ENCODE assay signal across 12 cellular contexts in the genomic region with DNA sequence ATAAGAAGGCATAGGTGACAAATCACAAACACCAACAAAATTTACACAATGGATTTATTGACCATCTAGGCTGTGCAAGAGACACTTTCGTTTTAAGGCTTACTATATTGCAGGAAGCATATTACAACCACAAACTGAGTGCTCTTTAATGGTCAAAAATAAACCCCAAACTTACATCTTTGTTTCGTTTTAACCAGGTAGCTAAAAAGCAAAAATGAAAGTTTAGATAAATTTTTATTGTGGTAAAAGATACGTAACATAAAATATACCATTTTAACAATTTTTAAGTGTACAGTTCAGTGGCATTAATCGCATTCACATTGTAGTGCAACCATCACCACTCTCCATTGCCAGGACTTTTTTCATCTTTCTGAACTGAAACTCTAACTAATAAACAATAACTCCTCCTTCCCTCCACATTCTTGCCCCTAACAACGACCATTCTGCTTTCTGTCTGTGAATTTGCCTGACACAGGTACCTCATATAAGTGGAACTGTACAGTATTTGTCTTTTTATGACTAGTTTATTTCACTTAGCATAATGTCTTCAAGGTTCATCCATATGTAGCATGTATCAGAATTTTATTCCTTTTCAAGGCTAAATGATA. TPM values are rescaled to one million over a fixed set of nuclear protein-coding genes. Genes with fewer than 3 reads are reported as not detected.
DNase-seq lines count a peak whose midpoint lies in the region; ATAC-seq and TF ChIP-seq lines count a peak whose summit lies in the region.
"Had no signal": no experiment of that assay in that cellular context is flagged by ENCODE, and none has a peak within 500 bp of the region (broad histone marks: within the 10 kb centered on the region; RNA-seq: fewer than 3 reads in every experiment).

No MANE protein-coding gene starts in this region.

- H3K4me3 Mint-ChIP-seq in activated naive CD4-positive, alpha-beta T cell treated with anti-CD3 and anti-CD28 coated beads, Interleukin-2, amount 10 ng/mL, durations not matched to agents 7 days and 5 days: peak overlapping the region; percentile 7
- peak overlapping the region; percentile 12 to 61 (median 34) for H3K4me3 Mint-ChIP-seq in IgD-negative memory B cell
- peak overlapping the region; percentile 38 to 55 for H3K4me3 Mint-ChIP-seq in stimulated activated naive CD8-positive, alpha-beta T cell treated with anti-CD3 and anti-CD28 coated beads, Interleukin-15, amount 100 ng/mL, for 72 hours

- H3K9me3 ChIP-seq in A673 (ENCODE audit: low read depth, low read length, poor library complexity, severe bottlenecking): peaks cover 18% of the 10 kb centered on the region

- H3K9me3 Mint-ChIP-seq in activated naive CD4-positive, alpha-beta T cell treated with anti-CD3 and anti-CD28 coated beads, Interleukin-2, amount 10 ng/mL, durations not matched to agents 7 days and 5 days: peaks cover 8% of the 10 kb centered on the region
- no peaks in the 10 kb centered on the region for H3K9me3 Mint-ChIP-seq in IgD-negative memory B cell
- no peaks in the 10 kb centered on the region for H3K9me3 Mint-ChIP-seq in stimulated activated naive CD8-positive, alpha-beta T cell treated with anti-CD3 and anti-CD28 coated beads, Interleukin-15, amount 100 ng/mL, for 72 hours

- peaks cover 54% of the 10 kb centered on the region for H3K4me1 Mint-ChIP-seq in activated naive CD4-positive, alpha-beta T cell treated with anti-CD3 and anti-CD28 coated beads, Interleukin-2, amount 10 ng/mL, durations not matched to agents 7 days and 5 days
- peaks cover 39 to 62% (median 52%) of the 10 kb centered on the region in 3 donors for H3K4me1 Mint-ChIP-seq in IgD-negative memory B cell
- H3K4me1 Mint-ChIP-seq in stimulated activated naive CD8-positive, alpha-beta T cell treated with anti-CD3 and anti-CD28 coated beads, Interleukin-15, amount 100 ng/mL, for 72 hours: peaks cover 41% of the 10 kb centered on the region

- intact Hi-C loops in A673 (cut with micrococcal nuclease; ENCODE audit: unreplicated experiment): no loop called here

- TF ChIP-seq CTCF in A673 (conservative IDR thresholded peaks at IDR 0.05; ENCODE audit: low read depth, low read length): no peak

- no TSS peak for BruUV-seq in A673 (replicated peaks; lab: Mats Ljungman, UMichigan)

- POLR2A ChIA-PET in A673 (lab: Charles Lee; ENCODE audit: low non-redundant PET): no interaction called here

- peak; percentile 60 for ATAC-seq in HG02610 (IDR thresholded peaks at IDR 0.05; ENCODE audit: unreplicated experiment)
- ATAC-seq in stimulated activated naive CD8-positive, alpha-beta T cell treated with anti-CD3 and anti-CD28 coated beads, Interleukin-15, amount 100 ng/mL, for 72 hours: peak; percentile 84
- ATAC-seq: esophagus mucosa had no signal

- peak overlapping the region; percentile 34 for H3K27ac Mint-ChIP-seq in activated naive CD4-positive, alpha-beta T cell treated with anti-CD3 and anti-CD28 coated beads, Interleukin-2, amount 10 ng/mL, durations not matched to agents 7 days and 5 days
- peak overlapping the region in 2 of 3 donors; percentile 3 to 8 for H3K27ac Mint-ChIP-seq in IgD-negative memory B cell
- H3K27ac Mint-ChIP-seq in stimulated activated naive CD8-positive, alpha-beta T cell treated with anti-CD3 and anti-CD28 coated beads, Interleukin-15, amount 100 ng/mL, for 72 hours: no peak overlapping the region

- H3K36me3 Mint-ChIP-seq in activated naive CD4-positive, alpha-beta T cell treated with anti-CD3 and anti-CD28 coated beads, Interleukin-2, amount 10 ng/mL, durations not matched to agents 7 days and 5 days: peaks cover 1% of the 10 kb centered on the region
- no peaks in the 10 kb centered on the region for H3K36me3 Mint-ChIP-seq in IgD-negative memory B cell

- H3K27ac ChIP-seq in A673 (ENCODE audit: low read depth, low read length, poor library complexity, severe bottlenecking): no peak overlapping the region

- H3K36me3 ChIP-seq in A673 (ENCODE audit: insufficient read depth, low read length, poor library complexity, severe bottlenecking): no peaks in the 10 kb centered on the region

- no peaks in the 10 kb centered on the region for H3K27me3 Mint-ChIP-seq in activated naive CD4-positive, alpha-beta T cell treated with anti-CD3 and anti-CD28 coated beads, Interleukin-2, amount 10 ng/mL, durations not matched to agents 7 days and 5 days
- H3K27me3 Mint-ChIP-seq in IgD-negative memory B cell: no peaks in the 10 kb centered on the region
- H3K27me3 Mint-ChIP-seq in stimulated activated naive CD8-positive, alpha-beta T cell treated with anti-CD3 and anti-CD28 coated beads, Interleukin-15, amount 100 ng/mL, for 72 hours: no peaks in the 10 kb centered on the region

- no peak for DNase-seq in activated naive CD4-positive, alpha-beta T cell treated with anti-CD3 and anti-CD28 coated beads, Interleukin-2, amount 10 ng/mL, durations not matched to agents 7 days and 5 days
- DNase-seq in activated naive CD4-positive, alpha-beta T cell treated with Interleukin-2 at 50 U/mL for 16 hours: no peak
- no peak for DNase-seq in stimulated activated naive CD8-positive, alpha-beta T cell treated with anti-CD3 and anti-CD28 coated beads, Interleukin-15, amount 100 ng/mL, for 72 hours
- DNase-seq in A673 (ENCODE audit: low spot score): no peak
- DNase-seq in SW 1271 (lab: John Stamatoyannopoulos, UW): no peak
- DNase-seq in H4 (ENCODE audit: low spot score): no peak
- DNase-seq: activated gamma-delta T cell treated with Interleukin-2 at 50 U/mL for 16 hours, mesendoderm, NCI-H146 had no signal

- H3K4me1 ChIP-seq in A673 (ENCODE audit: insufficient read depth, low read length, poor library complexity, severe bottlenecking): no peaks in the 10 kb centered on the region

- H3K27me3 ChIP-seq in A673 (replicated peaks; ENCODE audit: insufficient read depth, low read depth, low read length, poor library complexity): no peaks in the 10 kb centered on the region

- CTCF ChIA-PET in activated naive CD4-positive, alpha-beta T cell treated with anti-CD3 and anti-CD28 coated beads, Interleukin-2, amount 10 ng/mL, durations not matched to agents 7 days and 5 days (lab: Charles Lee): no interaction called here
- CTCF ChIA-PET in A673 (lab: Charles Lee): no interaction called here

- no peak overlapping the region for H3K4me3 ChIP-seq in A673 (ENCODE audit: low read depth, low read length, poor library complexity, severe bottlenecking)

RNA-seq across cellular contexts. Expression of a gene that starts 32.3 kb away (rescaled TPM):
- 126 TPM for polyA plus RNA-seq in IgD-negative memory B cell
- total RNA-seq in A673 (2021): 16.0 and 18.5 TPM in 2 replicates
- 8.9 and 14.1 TPM in 2 replicates for total RNA-seq in H4 (2014; rRNA removed; shearing (Covaris generic))

Comparison
In these comparisons a context has a peak if more than half of its experiments do, and no peak if none do; other contexts are left out.
1. H3K27ac Mint-ChIP-seq: peak in activated naive CD4-positive, alpha-beta T cell treated with anti-CD3 and anti-CD28 coated beads, Interleukin-2, amount 10 ng/mL, durations not matched to agents 7 days and 5 days (single experiment) and IgD-negative memory B cell (2 of 3); none in stimulated activated naive CD8-positive, alpha-beta T cell treated with anti-CD3 and anti-CD28 coated beads, Interleukin-15, amount 100 ng/mL, for 72 hours (0 of 2).
2. Peak in every context shown above with its lines, with median percentiles within 50 percentile points of each other: H3K4me3 Mint-ChIP-seq.